In the genomic region with DNA sequence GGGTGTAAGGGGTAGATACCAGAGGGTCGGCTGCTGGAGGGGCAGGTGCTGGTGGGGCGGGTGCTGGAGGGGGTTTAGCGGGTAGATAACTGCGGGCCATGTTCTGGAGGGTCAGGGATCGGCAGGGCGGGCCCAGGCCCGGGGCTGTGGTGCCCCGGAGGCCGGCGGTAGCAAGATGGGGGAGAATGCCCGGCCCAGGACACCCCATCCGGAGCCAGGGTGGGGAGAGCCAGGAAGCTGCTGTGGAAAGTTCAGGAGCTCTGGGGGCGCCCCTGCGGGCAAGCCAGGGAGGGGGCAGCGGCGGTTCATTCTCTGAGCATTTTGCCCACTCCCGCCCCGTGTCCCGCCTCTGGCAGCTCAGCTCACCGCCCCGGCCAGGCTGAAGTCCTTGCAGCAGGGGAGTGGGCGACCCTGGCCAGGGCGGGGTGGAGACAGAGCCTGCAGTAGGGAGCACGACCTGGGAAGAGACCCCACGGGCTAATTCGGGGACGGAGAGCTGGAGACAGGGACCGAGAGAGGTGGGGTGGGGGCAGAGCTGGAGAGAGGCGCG, we compare ENCODE assay signal across 12 cellular contexts. TPM values are rescaled to one million over a fixed set of nuclear protein-coding genes. Genes with fewer than 3 reads are reported as not detected.
DNase-seq lines count a peak whose midpoint lies in the region; ATAC-seq, FAIRE-seq and TF ChIP-seq lines count a peak whose summit lies in the region.
"Had no signal": no experiment of that assay in that cellular context is flagged by ENCODE, and none has a peak within 500 bp of the region (broad histone marks: within the 10 kb centered on the region; RNA-seq: fewer than 3 reads in every experiment).

No MANE protein-coding gene starts in this region.

- H3K4me3 ChIP-seq in MG63, result no peak overlapping the region

- H3K9me3 Mint-ChIP-seq in activated CD4-positive, alpha-beta T cell treated with anti-CD3 and anti-CD28 coated beads, Interleukin-2, amount 10 ng/mL, durations not matched to agents 24 days and 14 days, result peaks cover 13% of the 10 kb centered on the region
- H3K9me3 Mint-ChIP-seq in stimulated activated naive CD8-positive, alpha-beta T cell treated with anti-CD3 and anti-CD28 coated beads, Interleukin-15, amount 100 ng/mL, for 72 hours, result peaks cover 14 to 17% of the 10 kb centered on the region in 2 donors

- peaks cover 24% of the 10 kb centered on the region for H3K27me3 ChIP-seq in MG63

- H3K9me3 ChIP-seq in MG63, result peaks cover 18% of the 10 kb centered on the region

- H3K27me3 Mint-ChIP-seq in activated CD4-positive, alpha-beta T cell treated with anti-CD3 and anti-CD28 coated beads, Interleukin-2, amount 10 ng/mL, durations not matched to agents 24 days and 14 days, result peaks cover 66% of the 10 kb centered on the region
- peaks cover 58% of the 10 kb centered on the region for H3K27me3 Mint-ChIP-seq in stimulated activated naive CD8-positive, alpha-beta T cell treated with anti-CD3 and anti-CD28 coated beads, Interleukin-15, amount 100 ng/mL, for 72 hours

- H3K36me3 ChIP-seq in MG63, result no peaks in the 10 kb centered on the region
- H3K36me3 ChIP-seq: tibial artery had no signal

- peaks cover 2% of the 10 kb centered on the region for H3K4me1 Mint-ChIP-seq in activated CD4-positive, alpha-beta T cell treated with anti-CD3 and anti-CD28 coated beads, Interleukin-2, amount 10 ng/mL, durations not matched to agents 24 days and 14 days
- H3K4me1 Mint-ChIP-seq in stimulated activated naive CD8-positive, alpha-beta T cell treated with anti-CD3 and anti-CD28 coated beads, Interleukin-15, amount 100 ng/mL, for 72 hours, result peaks cover 14% of the 10 kb centered on the region

- peaks cover 9% of the 10 kb centered on the region for H3K36me3 Mint-ChIP-seq in activated CD4-positive, alpha-beta T cell treated with anti-CD3 and anti-CD28 coated beads, Interleukin-2, amount 10 ng/mL, durations not matched to agents 24 days and 14 days (ENCODE audit: low read depth)

- peak; percentile 24 for ATAC-seq in SK-N-SH treated with all-trans-retinoic acid at 6 μM for 48 hours
- peak; percentile 53 for ATAC-seq in left lobe of liver
- ATAC-seq in stimulated activated naive CD8-positive, alpha-beta T cell treated with anti-CD3 and anti-CD28 coated beads, Interleukin-15, amount 100 ng/mL, for 72 hours, result peak; percentile 49

- FAIRE-seq in frontal cortex (lab: Jason Lieb, UNC) (no peak), RCC 7860 (lab: Jason Lieb, UNC) (no peak)

- intact Hi-C loops in activated CD4-positive, alpha-beta T cell treated with anti-CD3 and anti-CD28 coated beads, Interleukin-2, amount 10 ng/mL, durations not matched to agents 24 days and 14 days (cut with micrococcal nuclease), result no loop called here

- H3K4me3 Mint-ChIP-seq in activated CD4-positive, alpha-beta T cell treated with anti-CD3 and anti-CD28 coated beads, Interleukin-2, amount 10 ng/mL, durations not matched to agents 24 days and 14 days, result peak overlapping the region; percentile 48
- peak overlapping the region; percentile 57 to 81 for H3K4me3 Mint-ChIP-seq in stimulated activated naive CD8-positive, alpha-beta T cell treated with anti-CD3 and anti-CD28 coated beads, Interleukin-15, amount 100 ng/mL, for 72 hours

- no peak for DNase-seq in activated CD4-positive, alpha-beta T cell treated with anti-CD3 and anti-CD28 coated beads, Interleukin-2, amount 10 ng/mL, durations not matched to agents 24 days and 14 days
- no peak for DNase-seq in activated CD4-positive, alpha-beta T cell treated with anti-CD3 and anti-CD28 coated beads, Interleukin-2, amount 50 U/mL, for 1 hour
- no peak for DNase-seq in left lobe of liver (ENCODE audit: low spot score)
- DNase-seq in stimulated activated naive CD8-positive, alpha-beta T cell treated with anti-CD3 and anti-CD28 coated beads, Interleukin-15, amount 100 ng/mL, for 72 hours, result no peak
- no peak for DNase-seq in frontal cortex (ENCODE audit: low spot score in 2 of 2)
- DNase-seq in MG63, result no peak
- no peak for DNase-seq in RCC 7860 (ENCODE audit: low spot score)
- DNase-seq: activated CD4-positive, alpha-beta T cell treated with anti-CD3 and anti-CD28 coated beads for 4 hours; OCI-M1; tibial artery had no signal

- no peak overlapping the region for H3K27ac Mint-ChIP-seq in activated CD4-positive, alpha-beta T cell treated with anti-CD3 and anti-CD28 coated beads, Interleukin-2, amount 10 ng/mL, durations not matched to agents 24 days and 14 days
- peak overlapping the region in 1 of 2 donors; percentile 43 for H3K27ac Mint-ChIP-seq in stimulated activated naive CD8-positive, alpha-beta T cell treated with anti-CD3 and anti-CD28 coated beads, Interleukin-15, amount 100 ng/mL, for 72 hours

TF ChIP-seq in SK-N-SH treated with all-trans-retinoic acid at 6 μM for 48 hours, 23 proteins besides CTCF, POLR2A, EP300 and RAD21 (continues in another document):
- TF ChIP-seq SNAI2 (CRISPR knock-in tag; IDR thresholded peaks at IDR 0.05) (no peak), CREB5 (CRISPR knock-in tag; IDR thresholded peaks at IDR 0.05; ENCODE audit: low read depth) (no peak), ZNF565 (CRISPR knock-in tag; conservative IDR thresholded peaks at IDR 0.05; ENCODE audit: low read depth) (no peak), OSR1 (CRISPR knock-in tag; IDR thresholded peaks at IDR 0.05) (no peak), ZNF8 (CRISPR knock-in tag; IDR thresholded peaks at IDR 0.05) (no peak), TSHZ2 (CRISPR knock-in tag; IDR thresholded peaks at IDR 0.05) (no peak), PPARA (CRISPR knock-in tag; IDR thresholded peaks at IDR 0.05; ENCODE audit: borderline replicate concordance) (no peak), ZNF70 (CRISPR knock-in tag; IDR thresholded peaks at IDR 0.05) (no peak), GLIS3 (CRISPR knock-in tag; IDR thresholded peaks at IDR 0.05) (no peak), ISL1 (CRISPR knock-in tag; IDR thresholded peaks at IDR 0.05) (no peak), ESRRG (CRISPR knock-in tag; IDR thresholded peaks at IDR 0.05) (no peak), TOX (CRISPR knock-in tag; IDR thresholded peaks at IDR 0.05; ENCODE audit: borderline replicate concordance) (no peak)
- TF ChIP-seq, protein P1, sequence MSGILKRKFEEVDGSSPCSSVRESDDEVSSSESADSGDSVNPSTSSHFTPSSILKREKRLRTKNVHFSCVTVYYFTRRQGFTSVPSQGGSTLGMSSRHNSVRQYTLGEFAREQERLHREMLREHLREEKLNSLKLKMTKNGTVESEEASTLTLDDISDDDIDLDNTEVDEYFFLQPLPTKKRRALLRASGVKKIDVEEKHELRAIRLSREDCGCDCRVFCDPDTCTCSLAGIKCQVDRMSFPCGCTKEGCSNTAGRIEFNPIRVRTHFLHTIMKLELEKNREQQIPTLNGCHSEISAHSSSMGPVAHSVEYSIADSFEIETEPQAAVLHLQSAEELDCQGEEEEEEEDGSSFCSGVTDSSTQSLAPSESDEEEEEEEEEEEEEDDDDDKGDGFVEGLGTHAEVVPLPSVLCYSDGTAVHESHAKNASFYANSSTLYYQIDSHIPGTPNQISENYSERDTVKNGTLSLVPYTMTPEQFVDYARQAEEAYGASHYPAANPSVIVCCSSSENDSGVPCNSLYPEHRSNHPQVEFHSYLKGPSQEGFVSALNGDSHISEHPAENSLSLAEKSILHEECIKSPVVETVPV (CRISPR knock-in tag; IDR thresholded peaks at IDR 0.05), result no peak

RNA-seq across cellular contexts. Expression of gene PRRT1B, which starts 0.5 kb away (rescaled TPM):
- total RNA-seq in activated CD4-positive, alpha-beta T cell treated with anti-CD3 and anti-CD28 coated beads, Interleukin-2, amount 10 ng/mL, durations not matched to agents 24 days and 14 days, result not detected in 2 replicates
- total RNA-seq in left lobe of liver (8.5 TPM), frontal cortex (not detected)
- not detected in 2 replicates for total RNA-seq in MG63 (2014; rRNA removed; shearing (Covaris generic); ENCODE audit: low replicate concordance)
- total RNA-seq: mononuclear cell had no signal

RNA-seq across cellular contexts. Expression of gene UCK1, which starts 14.8 kb away (rescaled TPM):
- 25.2 and 27.9 TPM in 2 replicates for total RNA-seq in activated CD4-positive, alpha-beta T cell treated with anti-CD3 and anti-CD28 coated beads, Interleukin-2, amount 10 ng/mL, durations not matched to agents 24 days and 14 days
- total RNA-seq in left lobe of liver (40.2 TPM), frontal cortex (15.5 TPM)
- 19.3 and 30.6 TPM in 2 replicates for total RNA-seq in MG63 (2014; rRNA removed; shearing (Covaris generic); ENCODE audit: low replicate concordance)

RNA-seq across cellular contexts. Expression of gene POMT1, which starts 43.1 kb away (rescaled TPM):
- 32.8 and 34.6 TPM in 2 replicates for total RNA-seq in activated CD4-positive, alpha-beta T cell treated with anti-CD3 and anti-CD28 coated beads, Interleukin-2, amount 10 ng/mL, durations not matched to agents 24 days and 14 days
- total RNA-seq in left lobe of liver (14.4 TPM), frontal cortex (42.4 TPM)
- total RNA-seq in MG63 (2014; rRNA removed; shearing (Covaris generic); ENCODE audit: low replicate concordance), result 6.7 and 12.8 TPM in 2 replicates
